8 cellular contexts compared by ENCODE assay signal in the genomic region with DNA sequence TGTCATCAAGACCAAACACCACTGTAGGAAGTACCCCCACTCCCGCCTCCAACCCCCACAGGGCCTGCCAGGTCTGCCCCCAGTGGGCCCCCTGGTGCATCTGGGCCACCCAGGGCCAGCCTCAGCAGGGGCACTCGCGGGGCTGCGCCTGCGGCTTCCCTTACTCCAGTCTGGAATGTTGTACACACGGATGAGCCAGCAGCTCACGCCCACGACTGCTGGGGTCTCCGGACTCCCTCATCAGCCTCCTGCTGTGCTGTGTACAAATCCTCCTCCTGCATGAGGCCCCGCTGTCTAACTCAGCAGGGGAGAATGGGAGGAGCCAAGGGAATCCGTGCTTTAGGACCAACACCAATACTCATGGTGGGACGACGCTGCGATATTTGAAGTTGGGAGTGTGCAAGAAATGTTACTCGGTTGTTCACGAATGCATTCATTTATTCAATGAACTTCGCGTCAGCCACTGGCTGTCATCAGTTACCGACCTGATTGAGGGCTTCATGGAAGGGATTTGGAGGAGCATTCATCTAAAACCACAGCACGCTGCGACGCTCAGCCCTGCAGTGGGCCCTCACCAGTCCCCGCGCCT. TPM values are rescaled to one million over a fixed set of nuclear protein-coding genes. Genes with fewer than 3 reads are reported as not detected.
DNase-seq lines count a peak whose midpoint lies in the region; ATAC-seq and TF ChIP-seq lines count a peak whose summit lies in the region.

No MANE protein-coding gene starts in this region.

- no peaks in the 10 kb centered on the region for H3K36me3 ChIP-seq in adrenal gland (replicated peaks in 1 of 2)
- H3K36me3 ChIP-seq in skeletal muscle satellite cell (ENCODE audit: insufficient read depth, low read length), result peaks cover 21% of the 10 kb centered on the region

- peak overlapping the region; percentile 98 for H3K4me2 ChIP-seq in skeletal muscle satellite cell (ENCODE audit: low read length)

- TF ChIP-seq POLR2A in adrenal gland (IDR thresholded peaks at IDR 0.05), result no peak

- H3K4me1 ChIP-seq in adrenal gland (replicated peaks in 1 of 2), result peaks cover 13 to 28% of the 10 kb centered on the region in 2 donors
- peaks cover 38% of the 10 kb centered on the region for H3K4me1 ChIP-seq in skeletal muscle satellite cell (ENCODE audit: control insufficient read depth, insufficient read depth, low read length)

- ATAC-seq in Right ventricle myocardium superior (ENCODE audit: poor library complexity) (peak; percentile 27), HG02763 (IDR thresholded peaks at IDR 0.05; ENCODE audit: unreplicated experiment) (peak; percentile 1)

- DNase-seq in Right ventricle myocardium superior (no peak), cardiac septum (ENCODE audit: low spot score) (no peak), NCI-H2171 treated with DMSO at 0.1 percent for 48 hours (lab: John Stamatoyannopoulos, UW) (peak; percentile 51), adrenal gland (peak in 1 of 7 donors; percentile 14), HT-29 (ENCODE audit: low spot score) (no peak)

- WGBS in adrenal gland, 4 donors, result 2 to 12% (median 5%) methylated on average over 7 to 24 of the region's 24 CpGs

- H3K9me3 ChIP-seq in adrenal gland (replicated peaks in 1 of 3) (no peaks in the 10 kb centered on the region), skeletal muscle satellite cell (replicated peaks; ENCODE audit: low read length) (no peaks in the 10 kb centered on the region)

- intact Hi-C loops in Right ventricle myocardium superior (cut with DNase I), result no loop called here
- intact Hi-C loops in cardiac septum (cut with DNase I), result no loop called here
- intact Hi-C loops in adrenal gland (cut with DNase I), result no loop called here

- H3K27me3 ChIP-seq in adrenal gland, result no peaks in the 10 kb centered on the region
- H3K27me3 ChIP-seq in skeletal muscle satellite cell (ENCODE audit: control insufficient read depth, insufficient read depth, low read length), result no peaks in the 10 kb centered on the region

- TF ChIP-seq CTCF in adrenal gland (IDR thresholded peaks at IDR 0.05), result no peak

- H3K9ac ChIP-seq in skeletal muscle satellite cell (ENCODE audit: low read depth, low read length), result peak overlapping the region; percentile 100

- peak overlapping the region; percentile 65 to 93 (median 78) for H3K27ac ChIP-seq in adrenal gland

- H3K4me3 ChIP-seq in adrenal gland, result peak overlapping the region; percentile 50 to 82 (median 62)
- H3K4me3 ChIP-seq in iPS-11a (ENCODE audit: low read depth, low read length), result peak overlapping the region; percentile 92
- peak overlapping the region; percentile 98 for H3K4me3 ChIP-seq in skeletal muscle satellite cell (ENCODE audit: low read length)

RNA-seq across cellular contexts. Expression of gene ASB1, which starts 0.7 kb away (rescaled TPM):
- total RNA-seq in Right ventricle myocardium superior (69.8 TPM), cardiac septum (54.8 TPM), adrenal gland (10 to 100 TPM; 12.2 to 24.1 (median 18.8) TPM)
- polyA plus RNA-seq in adrenal gland, result 10 to 100 TPM; 12.3 to 28.8 (median 24.8) TPM
- 29.5 and 35.0 TPM in 2 replicates for total RNA-seq in skeletal muscle satellite cell (2012; rRNA removed)
- 31.1 and 43.3 TPM in 2 replicates for total RNA-seq in HT-29 (2014; rRNA removed; shearing (Covaris generic))
